8 cellular contexts compared by ENCODE assay signal in genomic region chr14:35825968-35826217, GRCh38. TPM values are rescaled to one million over a fixed set of nuclear protein-coding genes. Genes with fewer than 3 reads are reported as not detected.
A peak's percentile ranks its signal among the peaks of the same experiment; 100 is the strongest.
DNase-seq lines count a peak whose midpoint lies in the region; ATAC-seq and TF ChIP-seq lines count a peak whose summit lies in the region.

No MANE protein-coding gene starts in this region.

- intact Hi-C loops in Panc1 (cut with micrococcal nuclease; ENCODE audit: unreplicated experiment) (no loop called here), esophagus muscularis mucosa (cut with DNase I) (no loop called here), lower leg skin (cut with DNase I; ENCODE audit: low total_unique reads) (no loop called here)

- no peak overlapping the region for H3K18ac ChIP-seq in trophoblast cell (ENCODE audit: low read length)

- TF ChIP-seq EP300 in esophagus muscularis mucosa (IDR thresholded peaks at IDR 0.05) = no peak

- CTCF ChIA-PET in Panc1 (lab: Charles Lee) = interaction anchor here (0.5 to 1.6 kb wide), 3 partner anchors 11 to 396 kb away, joined by 3 to 5 read pairs (median 4); no protein-coding TSS in a partner anchor

- peak overlapping the region; percentile 92 for H3K4me2 ChIP-seq in DND-41 (ENCODE audit: insufficient read depth, low read length)
- peak overlapping the region; percentile 53 for H3K4me2 ChIP-seq in trophoblast cell (ENCODE audit: low read length)

- no peak overlapping the region for H3K23ac ChIP-seq in trophoblast cell (ENCODE audit: low read length)

- H3K27ac ChIP-seq in DND-41 (ENCODE audit: low read length) = peak overlapping the region; percentile 76
- H3K27ac ChIP-seq in Panc1 (ENCODE audit: low read length) = peak overlapping the region; percentile 49; the same call in 1 of the 2 replicates
- peak overlapping the region; percentile 98 to 100 (median 100) for H3K27ac ChIP-seq in esophagus muscularis mucosa (replicated peaks in 1 of 4)
- no peak overlapping the region for H3K27ac ChIP-seq in trophoblast cell (ENCODE audit: low read depth, low read length)

- no peaks in the 10 kb centered on the region for H3K9me3 ChIP-seq in DND-41 (ENCODE audit: insufficient read depth, low read length, severe bottlenecking)
- no peaks in the 10 kb centered on the region for H3K9me3 ChIP-seq in Panc1 (ENCODE audit: control insufficient read depth, insufficient read depth, low read depth, low read length)
- H3K9me3 ChIP-seq in esophagus muscularis mucosa = no peaks in the 10 kb centered on the region
- H3K9me3 ChIP-seq in trophoblast cell (ENCODE audit: insufficient read depth, low read depth, low read length) = no peaks in the 10 kb centered on the region

- TF ChIP-seq POLR2A in esophagus muscularis mucosa (IDR thresholded peaks at IDR 0.05; ENCODE audit: low read depth) (no peak), lower leg skin (IDR thresholded peaks at IDR 0.05) (no peak)

- no peak overlapping the region for H4K8ac ChIP-seq in trophoblast cell (ENCODE audit: low read depth, low read length)

- no peak overlapping the region for H4K12ac ChIP-seq in trophoblast cell (ENCODE audit: low read depth, low read length)

- no peak for DNase-seq in DND-41
- no peak for DNase-seq in Panc1 (ENCODE audit: low read depth, low spot score)
- no peak for DNase-seq in esophagus muscularis mucosa (ENCODE audit: extremely low spot score)
- no peak for DNase-seq in trophoblast cell
- no peak for DNase-seq in NCI-H1048 (lab: John Stamatoyannopoulos, UW)
- DNase-seq in HT-29 (ENCODE audit: low spot score) = no peak
- no peak for DNase-seq in lower leg skin (ENCODE audit: low spot score in 2 of 2)

- no peak overlapping the region for H2BK12ac ChIP-seq in trophoblast cell (ENCODE audit: low read length)

- H2AFZ ChIP-seq in DND-41 (ENCODE audit: low read depth, low read length) (peak overlapping the region; percentile 92), trophoblast cell (ENCODE audit: insufficient read depth, low read length, poor library complexity) (no peak overlapping the region)

- POLR2A ChIA-PET in Panc1 (lab: Charles Lee) = interaction anchor here (0.6 kb wide), 2 partner anchors 20 to 58 kb away, joined by 4 to 16 read pairs; no protein-coding TSS in a partner anchor

- H2BK5ac ChIP-seq in trophoblast cell (ENCODE audit: low read depth, low read length, poor library complexity) = no peak overlapping the region

- no peak overlapping the region for H4K91ac ChIP-seq in trophoblast cell (ENCODE audit: low read depth, low read length)

- H3K36me3 ChIP-seq in DND-41 (ENCODE audit: insufficient read depth, low read length) = no peaks in the 10 kb centered on the region
- H3K36me3 ChIP-seq in Panc1 (ENCODE audit: control insufficient read depth, insufficient read depth, low read length) = no peaks in the 10 kb centered on the region
- no peaks in the 10 kb centered on the region for H3K36me3 ChIP-seq in esophagus muscularis mucosa
- no peaks in the 10 kb centered on the region for H3K36me3 ChIP-seq in trophoblast cell (ENCODE audit: control insufficient read depth in 1 of 2, insufficient read depth in 2 of 2, low read length in 2 of 2)

- H3K4me3 ChIP-seq in DND-41 (ENCODE audit: low read depth in 1 of 2, low read length in 2 of 2) (peak overlapping the region; percentile 30 to 97; a peak in 3 of 4 replicates), Panc1 (ENCODE audit: low read depth in 2 of 2, low read length in 2 of 2) (peak overlapping the region; percentile 63 to 91), esophagus muscularis mucosa (peak overlapping the region; percentile 87 to 97 (median 94)), trophoblast cell (ENCODE audit: low read depth, low read length) (no peak overlapping the region), lower leg skin (ENCODE audit: low read depth, poor library complexity, severe bottlenecking) (no peak overlapping the region)

- H2BK120ac ChIP-seq in trophoblast cell (ENCODE audit: insufficient read depth, low read length, poor library complexity) = no peak overlapping the region

- H3K79me2 ChIP-seq in DND-41 (ENCODE audit: insufficient read depth, low read length) (peaks cover 26% of the 10 kb centered on the region), trophoblast cell (ENCODE audit: control insufficient read depth, insufficient read depth, low read length, poor library complexity) (peaks cover 2% of the 10 kb centered on the region)

- peaks cover 5% of the 10 kb centered on the region for H3K79me1 ChIP-seq in trophoblast cell (ENCODE audit: low read length)

- H2AK5ac ChIP-seq in trophoblast cell (ENCODE audit: low read length) = no peak overlapping the region

- ATAC-seq in DND-41 (ENCODE audit: insufficient read depth, low read depth) = no peak
- ATAC-seq in Panc1 = no peak
- ATAC-seq in HG02970 (IDR thresholded peaks at IDR 0.05; ENCODE audit: low FRiP score, unreplicated experiment) = no peak

- WGBS in esophagus muscularis mucosa = 2% methylated on average over 6 of the region's 6 CpGs
- WGBS in trophoblast cell (ENCODE audit: extremely low coverage, insufficient coverage, insufficient read length) = no CpG with 5 or more reads among the region's 6 CpGs
- 1 to 2% methylated on average over 6 of the region's 6 CpGs for WGBS in lower leg skin, 2 donors

- in situ Hi-C loops in Panc1 (cut with HindIII; ENCODE audit: low pct_unique_long_range_greater_than_20kb, low sequenced_read_pairs) = no loop called here

- no peak overlapping the region for H3K14ac ChIP-seq in trophoblast cell (ENCODE audit: low read length)

- H3K9ac ChIP-seq in DND-41 (ENCODE audit: low read depth, low read length) (peak overlapping the region; percentile 59), trophoblast cell (ENCODE audit: low read length) (no peak overlapping the region)

- BruUV-seq in Panc1 (replicated peaks; lab: Mats Ljungman, UMichigan) = no TSS peak

- H3K27me3 ChIP-seq in DND-41 (ENCODE audit: insufficient read depth, low read length, poor library complexity) = no peaks in the 10 kb centered on the region
- no peaks in the 10 kb centered on the region for H3K27me3 ChIP-seq in Panc1 (ENCODE audit: control insufficient read depth, insufficient read depth, low read length)
- H3K27me3 ChIP-seq in esophagus muscularis mucosa = no peaks in the 10 kb centered on the region
- no peaks in the 10 kb centered on the region for H3K27me3 ChIP-seq in trophoblast cell (ENCODE audit: insufficient read depth, low read length)

- TF ChIP-seq CTCF in DND-41 (IDR thresholded peaks at IDR 0.05; ENCODE audit: borderline replicate concordance, extremely low read depth, low read length, poor library complexity, severe bottlenecking) = no peak
- TF ChIP-seq CTCF in Panc1 (IDR thresholded peaks at IDR 0.05) = no peak
- TF ChIP-seq CTCF in esophagus muscularis mucosa (IDR thresholded peaks at IDR 0.05) = no peak
- no peak for TF ChIP-seq CTCF in lower leg skin (IDR thresholded peaks at IDR 0.05)

- H4K20me1 ChIP-seq in DND-41 (ENCODE audit: insufficient read depth, low read length) = no peaks in the 10 kb centered on the region

- H3K4ac ChIP-seq in trophoblast cell (ENCODE audit: low read depth, low read length) = no peak overlapping the region

- H3K4me1 ChIP-seq in DND-41 (ENCODE audit: insufficient read depth, low read length) (peaks cover 35% of the 10 kb centered on the region), Panc1 (ENCODE audit: control insufficient read depth, insufficient read depth, low read length) (peaks cover 7% of the 10 kb centered on the region), esophagus muscularis mucosa (peaks cover 3 to 24% (median 13%) of the 10 kb centered on the region in 4 donors), trophoblast cell (ENCODE audit: control insufficient read depth in 1 of 2, insufficient read depth in 2 of 2, low read length in 2 of 2) (peaks cover 0 to 2% of the 10 kb centered on the region in 2 experiments)

RNA-seq across cellular contexts. Expression of gene BRMS1L, which starts 0.2 kb away (rescaled TPM):
- total RNA-seq in Panc1 (2021; ENCODE audit: unreplicated experiment) (10.5 TPM), esophagus muscularis mucosa (1 to 10 TPM; 5.0 to 8.0 (median 6.9) TPM), lower leg skin (1 to 10 TPM; 2.7 to 5.8 (median 4.1) TPM)
- 8.0 TPM for polyA plus RNA-seq in Panc1 (2012; ENCODE audit: insufficient read length)
- polyA plus RNA-seq in trophoblast cell (2013) = 9.8 and 10.3 TPM in 2 replicates
- 0.91 and 2.9 TPM in 2 replicates for total RNA-seq in HT-29 (2014; rRNA removed; shearing (Covaris generic))

RNA-seq across cellular contexts. Expression of gene RALGAPA1, which starts 16.8 kb away (rescaled TPM):
- total RNA-seq in Panc1 (2021; ENCODE audit: unreplicated experiment) = 31.5 TPM
- polyA plus RNA-seq in Panc1 (2012; ENCODE audit: insufficient read length) = 9.3 TPM
- 10 to 100 TPM; 48.2 to 77.7 (median 52.1) TPM for total RNA-seq in esophagus muscularis mucosa
- polyA plus RNA-seq in trophoblast cell (2013) = 5.9 and 7.6 TPM in 2 replicates
- total RNA-seq in HT-29 (2014; rRNA removed; shearing (Covaris generic)) = 23.0 and 24.6 TPM in 2 replicates
- total RNA-seq in lower leg skin = 10 to 100 TPM; 48.4 to 56.9 (median 50.2) TPM

Comparison
In these comparisons a context has a peak if more than half of its experiments do, and no peak if none do; other contexts are left out.
1. H3K4me3 ChIP-seq: peak in DND-41 (2 of 2), Panc1 (2 of 2) and esophagus muscularis mucosa (4 of 4); none in trophoblast cell (single experiment) and lower leg skin (single experiment).